22 cellular contexts compared by ENCODE assay signal in the genomic region with DNA sequence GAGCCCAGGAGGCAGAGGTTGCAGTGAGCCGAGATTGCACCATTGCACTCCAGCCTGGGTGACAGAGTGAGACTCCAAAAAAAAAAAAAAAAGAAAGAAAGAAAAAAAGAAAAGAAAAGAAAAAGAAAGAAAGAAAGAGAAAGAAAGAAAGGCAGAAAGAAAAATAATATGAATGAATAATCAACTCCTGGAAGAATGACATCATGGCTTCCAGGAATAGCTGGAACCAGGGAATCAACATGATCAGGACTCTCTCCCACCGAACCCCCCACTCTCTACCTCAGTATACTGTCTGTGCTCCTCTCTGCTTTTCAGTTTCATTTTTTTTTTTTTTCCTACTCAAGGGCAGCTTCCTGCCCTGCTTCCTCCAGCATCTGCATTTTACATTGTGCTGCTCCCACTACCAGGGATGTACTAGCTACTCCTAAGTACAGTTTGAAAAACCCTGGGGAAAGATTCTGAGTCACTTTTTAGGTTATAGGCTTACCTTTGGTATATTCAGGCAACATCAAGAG. TPM values are rescaled to one million over a fixed set of nuclear protein-coding genes. Genes with fewer than 3 reads are reported as not detected.
DNase-seq lines count a peak whose midpoint lies in the region; ATAC-seq, FAIRE-seq and TF ChIP-seq lines count a peak whose summit lies in the region.
"Had no signal": no experiment of that assay in that cellular context is flagged by ENCODE, and none has a peak within 500 bp of the region (broad histone marks: within the 10 kb centered on the region; RNA-seq: fewer than 3 reads in every experiment).

No MANE protein-coding gene starts in this region.

- no peak overlapping the region for H3K4me3 Mint-ChIP-seq in activated CD8-positive, alpha-beta T cell treated with anti-CD3 and anti-CD28 coated beads, Interleukin-2, amount 10 ng/mL, durations not matched to agents 7 days and 5 days
- H3K4me3 Mint-ChIP-seq: activated CD4-positive, alpha-beta memory T cell treated with anti-CD3 and anti-CD28 coated beads for 36 hours; activated T-cell treated with anti-CD3 and anti-CD28 coated beads, Interleukin-2, amount 50 U/mL, for 24 hours; naive B cell had no signal

- peaks cover 22% of the 10 kb centered on the region for H3K27me3 Mint-ChIP-seq in activated CD8-positive, alpha-beta T cell treated with anti-CD3 and anti-CD28 coated beads, Interleukin-2, amount 10 ng/mL, durations not matched to agents 7 days and 5 days (ENCODE audit: low read depth)

- CTCF ChIA-PET in activated CD8-positive, alpha-beta T cell treated with anti-CD3 and anti-CD28 coated beads, Interleukin-2, amount 10 ng/mL, durations not matched to agents 7 days and 5 days (lab: Charles Lee): interaction anchor here (0.7 to 3.4 kb wide), 18 partner anchors 9 to 353 kb away, joined by 3 to 44 read pairs (median 6); a partner anchor contains a TSS

- no peaks in the 10 kb centered on the region for H3K9me3 ChIP-seq in small intestine (ENCODE audit: control insufficient read depth, low read depth)
- no peaks in the 10 kb centered on the region for H3K9me3 ChIP-seq in upper lobe of right lung
- H3K9me3 ChIP-seq: right atrium auricular region had no signal

- FAIRE-seq in small intestine (lab: Jason Lieb, UNC): no peak
- FAIRE-seq: GM19239 had no signal

- H3K36me3 Mint-ChIP-seq in activated CD8-positive, alpha-beta T cell treated with anti-CD3 and anti-CD28 coated beads, Interleukin-2, amount 10 ng/mL, durations not matched to agents 7 days and 5 days (ENCODE audit: low read depth): no peaks in the 10 kb centered on the region
- H3K36me3 Mint-ChIP-seq: activated CD4-positive, alpha-beta memory T cell treated with anti-CD3 and anti-CD28 coated beads for 36 hours; naive B cell had no signal

- H3K27me3 ChIP-seq in small intestine (ENCODE audit: control insufficient read depth in 2 of 2, insufficient read depth in 2 of 2, low read length in 2 of 2) (no peaks in the 10 kb centered on the region), upper lobe of right lung (no peaks in the 10 kb centered on the region)
- H3K27me3 ChIP-seq: right atrium auricular region had no signal

- H3K27ac Mint-ChIP-seq in activated CD8-positive, alpha-beta T cell treated with anti-CD3 and anti-CD28 coated beads, Interleukin-2, amount 10 ng/mL, durations not matched to agents 7 days and 5 days: no peak overlapping the region
- H3K27ac Mint-ChIP-seq: activated CD4-positive, alpha-beta memory T cell treated with anti-CD3 and anti-CD28 coated beads for 36 hours; activated T-cell treated with anti-CD3 and anti-CD28 coated beads, Interleukin-2, amount 50 U/mL, for 24 hours had no signal

- H3K27ac ChIP-seq in small intestine (ENCODE audit: low read depth in 1 of 2, low read length in 1 of 2) (no peak overlapping the region), upper lobe of right lung (no peak overlapping the region)
- H3K27ac ChIP-seq: C4-2B, right atrium auricular region had no signal

- H3K4me3 ChIP-seq in small intestine (ENCODE audit: low read depth in 1 of 2, low read length in 2 of 2) (no peak overlapping the region), upper lobe of right lung (no peak overlapping the region)
- H3K4me3 ChIP-seq: right atrium auricular region had no signal

- H3K4me1 Mint-ChIP-seq in activated CD8-positive, alpha-beta T cell treated with anti-CD3 and anti-CD28 coated beads, Interleukin-2, amount 10 ng/mL, durations not matched to agents 7 days and 5 days (ENCODE audit: low read depth): peaks cover 3% of the 10 kb centered on the region
- H3K4me1 Mint-ChIP-seq: naive B cell had no signal

- H3K36me3 ChIP-seq in small intestine (ENCODE audit: control insufficient read depth in 2 of 2, insufficient read depth in 2 of 2, low read length in 2 of 2) (no peaks in the 10 kb centered on the region), upper lobe of right lung (no peaks in the 10 kb centered on the region)
- H3K36me3 ChIP-seq: right atrium auricular region had no signal

- H3K9me3 Mint-ChIP-seq in activated CD8-positive, alpha-beta T cell treated with anti-CD3 and anti-CD28 coated beads, Interleukin-2, amount 10 ng/mL, durations not matched to agents 7 days and 5 days (ENCODE audit: insufficient read depth): no peaks in the 10 kb centered on the region
- H3K9me3 Mint-ChIP-seq: activated CD4-positive, alpha-beta memory T cell treated with anti-CD3 and anti-CD28 coated beads for 36 hours; activated T-cell treated with anti-CD3 and anti-CD28 coated beads, Interleukin-2, amount 50 U/mL, for 24 hours; naive B cell had no signal

- H3K4me1 ChIP-seq in small intestine (ENCODE audit: control insufficient read depth in 2 of 2, insufficient read depth in 1 of 2, low read depth in 1 of 2, low read length in 1 of 2): no peaks in the 10 kb centered on the region
- H3K4me1 ChIP-seq in upper lobe of right lung: no peaks in the 10 kb centered on the region
- H3K4me1 ChIP-seq: right atrium auricular region had no signal

- 50 to 70% (median 66%) methylated on average over 2 of the region's 2 CpGs for WGBS in small intestine, 3 donors

- intact Hi-C loops in upper lobe of right lung (cut with DNase I): loop anchor here (10.0 kb wide), 1 partner anchor 74 kb away; no protein-coding TSS in a partner anchor

- TF ChIP-seq CTCF in upper lobe of right lung (IDR thresholded peaks at IDR 0.05): no peak

- peak; percentile 27 for ATAC-seq in GM21526 (IDR thresholded peaks at IDR 0.05; ENCODE audit: low FRiP score, unreplicated experiment)
- ATAC-seq in HG03565 (IDR thresholded peaks at IDR 0.05; ENCODE audit: unreplicated experiment): peak; percentile 22
- peak; percentile 39 for ATAC-seq in activated CD8-positive, alpha-beta T cell treated with anti-CD3 and anti-CD28 coated beads, Interleukin-2, amount 10 ng/mL, durations not matched to agents 7 days and 5 days
- ATAC-seq in HG03457 (IDR thresholded peaks at IDR 0.05; ENCODE audit: unreplicated experiment): no peak
- no peak for ATAC-seq in upper lobe of right lung
- ATAC-seq: esophagus mucosa had no signal

- DNase-seq in EL (peak; percentile 3), NCI-H146 treated with DMSO at 0.1 percent for 48 hours (lab: John Stamatoyannopoulos, UW; ENCODE audit: unreplicated experiment) (no peak), small intestine (no peak), upper lobe of right lung (no peak)
- DNase-seq in activated CD8-positive, alpha-beta T cell treated with anti-CD3 and anti-CD28 coated beads, Interleukin-2, amount 10 ng/mL, durations not matched to agents 7 days and 5 days: no peak
- DNase-seq: activated CD4-positive, alpha-beta memory T cell treated with anti-CD3 and anti-CD28 coated beads for 36 hours; activated naive CD4-positive, alpha-beta T cell treated with Interleukin-2 at 50 U/mL for 16 hours; activated T-cell treated with anti-CD3 and anti-CD28 coated beads, Interleukin-2, amount 50 U/mL, for 24 hours; anterior cingulate cortex; cerebellar nuclear complex; KBM-7; mammary epithelial cell had no signal

- POLR2A ChIA-PET in activated CD8-positive, alpha-beta T cell treated with anti-CD3 and anti-CD28 coated beads, Interleukin-2, amount 10 ng/mL, durations not matched to agents 7 days and 5 days (lab: Charles Lee): interaction anchor here (1.1 kb wide), 1 partner anchor 23 kb away, joined by 5 read pairs; no protein-coding TSS in a partner anchor

RNA-seq across cellular contexts. Expression of a gene that starts 38.2 kb away (rescaled TPM):
- total RNA-seq in activated CD8-positive, alpha-beta T cell treated with anti-CD3 and anti-CD28 coated beads, Interleukin-2, amount 10 ng/mL, durations not matched to agents 7 days and 5 days: not detected
- under 1 TPM in 1 of 3 donors, not detected in 2; 0.09 TPM for polyA plus RNA-seq in small intestine
- not detected for total RNA-seq in upper lobe of right lung
- total RNA-seq: activated CD4-positive, alpha-beta memory T cell treated with anti-CD3 and anti-CD28 coated beads for 36 hours; esophagus mucosa; omental fat pad; right atrium auricular region; T-helper 1 cell treated with Interleukin-12 subunit alpha and Interleukin-12 subunit beta and Interleukin-4 antibody, amounts not matched to agents 30 ng/mL and 1 ng/mL, for 36 hours had no signal
- polyA plus RNA-seq: mammary epithelial cell had no signal

Comparison
In these comparisons a context has a peak if more than half of its experiments do, and no peak if none do; other contexts are left out.
1. ATAC-seq: peak in GM21526 (single experiment), HG03565 (single experiment) and activated CD8-positive, alpha-beta T cell treated with anti-CD3 and anti-CD28 coated beads, Interleukin-2, amount 10 ng/mL, durations not matched to agents 7 days and 5 days (single experiment); none in HG03457 (single experiment) and upper lobe of right lung (single experiment).